17 cellular contexts compared by ENCODE assay signal in the genomic region with DNA sequence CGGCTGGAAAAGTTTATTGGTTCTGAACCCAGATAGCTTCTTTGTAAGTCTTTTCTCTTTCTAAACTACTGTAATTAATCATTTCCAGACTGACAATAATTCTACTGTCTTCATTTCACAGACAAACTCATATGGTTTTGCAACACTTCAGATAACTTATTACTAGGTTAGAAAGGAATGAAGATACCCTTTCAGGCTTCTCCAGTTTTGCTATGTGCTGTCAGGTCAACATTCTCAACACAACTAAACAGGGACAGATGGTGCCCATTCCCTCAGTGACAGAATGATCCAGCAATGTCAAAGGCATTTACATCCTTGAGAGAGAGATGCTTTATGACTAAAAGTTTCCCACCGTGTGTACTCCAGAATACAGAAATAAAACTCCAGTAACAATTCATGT.
DNase-seq lines count a peak whose midpoint lies in the region; ATAC-seq and TF ChIP-seq lines count a peak whose summit lies in the region.
"Had no signal": no experiment of that assay in that cellular context is flagged by ENCODE, and none has a peak within 500 bp of the region (broad histone marks: within the 10 kb centered on the region; RNA-seq: fewer than 3 reads in every experiment).

No MANE protein-coding gene starts in this region.

- no peaks in the 10 kb centered on the region for H3K27me3 ChIP-seq in psoas muscle (ENCODE audit: insufficient read depth in 3 of 3, low read length in 2 of 3)
- H3K27me3 ChIP-seq: BLaER1 had no signal

- CTCF ChIA-PET in AG04449 (lab: Yijun Ruan, JAX) = no interaction called here

- TF ChIP-seq CTCF in AG04449 (IDR thresholded peaks at IDR 0.05; ENCODE audit: insufficient read depth, low read length, missing control alignments) (no peak), fibroblast of the aortic adventitia (IDR thresholded peaks at IDR 0.05; ENCODE audit: insufficient read depth, low read length) (no peak), psoas muscle (IDR thresholded peaks at IDR 0.05) (no peak)

- H3K9me3 ChIP-seq in psoas muscle = no peaks in the 10 kb centered on the region
- H3K9me3 ChIP-seq: BLaER1 had no signal

- H3K27ac ChIP-seq in psoas muscle = no peak overlapping the region
- H3K27ac ChIP-seq: BLaER1 had no signal

- H3K4me3 ChIP-seq in AG04449 (ENCODE audit: low read depth, low read length) (no peak overlapping the region), fibroblast of the aortic adventitia (ENCODE audit: low read depth, low read length) (no peak overlapping the region), psoas muscle (no peak overlapping the region)
- H3K4me3 ChIP-seq: BLaER1, K562 had no signal

- WGBS in psoas muscle, 3 donors = 44 to 57% (median 46%) methylated on average over 2 of the region's 2 CpGs

- peak; percentile 67 for DNase-seq in AG04449 (ENCODE audit: low read depth, low spot score)
- DNase-seq in GM04503 (ENCODE audit: low read depth) = peak; percentile 95
- DNase-seq in fibroblast of the aortic adventitia (ENCODE audit: low read depth) = peak; percentile 45
- DNase-seq in Right ventricle myocardium inferior (ENCODE audit: missing footprints) = no peak
- DNase-seq in psoas muscle = no peak
- DNase-seq in 8988T = no peak
- DNase-seq in anterior cingulate cortex (lab: John Stamatoyannopoulos, UW) = no peak
- DNase-seq: activated CD8-positive, alpha-beta T cell treated with anti-CD3 and anti-CD28 coated beads, Interleukin-2, amount 10 ng/mL, durations not matched to agents 7 days and 5 days; activated effector memory CD4-positive, alpha-beta T cell treated with anti-CD3 and anti-CD28 coated beads, Interleukin-2, amount 50 U/mL, for 16 hours; central memory CD4-positive, alpha-beta T cell; erythroblast; GF-D8; naive B cell; SIG-M5 had no signal

- ATAC-seq in SK-N-SH treated with all-trans-retinoic acid at 6 μM for 48 hours (peak; percentile 99), Right ventricle myocardium inferior (no peak), psoas muscle (no peak)
- ATAC-seq: activated CD8-positive, alpha-beta T cell treated with anti-CD3 and anti-CD28 coated beads, Interleukin-2, amount 10 ng/mL, durations not matched to agents 7 days and 5 days; K562 had no signal

- no peaks in the 10 kb centered on the region for H3K4me1 ChIP-seq in psoas muscle
- H3K4me1 ChIP-seq: BLaER1 had no signal

- intact Hi-C loops in Right ventricle myocardium inferior (cut with DNase I) (no loop called here), psoas muscle (cut with DNase I) (no loop called here)

- no peaks in the 10 kb centered on the region for H3K36me3 ChIP-seq in psoas muscle (ENCODE audit: insufficient read depth in 1 of 2, low read depth in 1 of 2)
- H3K36me3 ChIP-seq: BLaER1 had no signal

- POLR2A ChIA-PET in AG04449 (lab: Yijun Ruan, JAX) = no interaction called here

TF ChIP-seq in SK-N-SH treated with all-trans-retinoic acid at 6 μM for 48 hours, 23 proteins besides CTCF, POLR2A, EP300 and RAD21:
- TF ChIP-seq TCF4 (CRISPR knock-in tag; IDR thresholded peaks at IDR 0.05; ENCODE audit: borderline replicate concordance) (peak; percentile 28; the same call in 1 of the 2 replicates), ZNF70 (CRISPR knock-in tag; IDR thresholded peaks at IDR 0.05) (no peak), ESRRG (CRISPR knock-in tag; IDR thresholded peaks at IDR 0.05) (0 out of 2 replicates have a peak, but pooled peaks have one; percentile 9), ZC3H10 (CRISPR knock-in tag; IDR thresholded peaks at IDR 0.05) (peak; percentile 47), BACH2 (CRISPR knock-in tag; IDR thresholded peaks at IDR 0.05; ENCODE audit: borderline replicate concordance) (no peak), ZFP30 (CRISPR knock-in tag; IDR thresholded peaks at IDR 0.05) (no peak), CSRNP3 (CRISPR knock-in tag; IDR thresholded peaks at IDR 0.05) (peak; percentile 51; the same call in 1 of the 2 replicates), TOX (CRISPR knock-in tag; IDR thresholded peaks at IDR 0.05; ENCODE audit: borderline replicate concordance) (peak; percentile 88; the same call in 1 of the 2 replicates), RARB (CRISPR knock-in tag; IDR thresholded peaks at IDR 0.05) (peak; percentile 25; the same call in 1 of the 2 replicates), CREB5 (CRISPR knock-in tag; IDR thresholded peaks at IDR 0.05; ENCODE audit: low read depth) (peak; percentile 66; the same call in 1 of the 2 replicates), ISL1 (CRISPR knock-in tag; IDR thresholded peaks at IDR 0.05) (peak; percentile 96), PATZ1 (CRISPR knock-in tag; IDR thresholded peaks at IDR 0.05; ENCODE audit: borderline replicate concordance) (peak; percentile 64)
- TF ChIP-seq, protein P1, sequence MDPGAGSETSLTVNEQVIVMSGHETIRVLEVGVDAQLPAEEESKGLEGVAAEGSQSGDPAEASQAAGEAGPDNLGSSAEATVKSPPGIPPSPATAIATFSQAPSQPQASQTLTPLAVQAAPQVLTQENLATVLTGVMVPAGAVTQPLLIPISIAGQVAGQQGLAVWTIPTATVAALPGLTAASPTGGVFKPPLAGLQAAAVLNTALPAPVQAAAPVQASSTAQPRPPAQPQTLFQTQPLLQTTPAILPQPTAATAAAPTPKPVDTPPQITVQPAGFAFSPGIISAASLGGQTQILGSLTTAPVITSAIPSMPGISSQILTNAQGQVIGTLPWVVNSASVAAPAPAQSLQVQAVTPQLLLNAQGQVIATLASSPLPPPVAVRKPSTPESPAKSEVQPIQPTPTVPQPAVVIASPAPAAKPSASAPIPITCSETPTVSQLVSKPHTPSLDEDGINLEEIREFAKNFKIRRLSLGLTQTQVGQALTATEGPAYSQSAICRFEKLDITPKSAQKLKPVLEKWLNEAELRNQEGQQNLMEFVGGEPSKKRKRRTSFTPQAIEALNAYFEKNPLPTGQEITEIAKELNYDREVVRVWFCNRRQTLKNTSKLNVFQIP (CRISPR knock-in tag; IDR thresholded peaks at IDR 0.05; ENCODE audit: borderline replicate concordance, low read depth) = no peak; the same call in 1 of the 2 replicates

Comparison
In these comparisons a context has a peak if more than half of its experiments do, and no peak if none do; other contexts are left out.
1. DNase-seq: peak in AG04449 (single experiment), GM04503 (single experiment) and fibroblast of the aortic adventitia (single experiment); none in Right ventricle myocardium inferior (single experiment), psoas muscle (0 of 2), 8988T (single experiment) and anterior cingulate cortex (0 of 58).